ENCODE assay signal across 8 cellular contexts in the genomic region with DNA sequence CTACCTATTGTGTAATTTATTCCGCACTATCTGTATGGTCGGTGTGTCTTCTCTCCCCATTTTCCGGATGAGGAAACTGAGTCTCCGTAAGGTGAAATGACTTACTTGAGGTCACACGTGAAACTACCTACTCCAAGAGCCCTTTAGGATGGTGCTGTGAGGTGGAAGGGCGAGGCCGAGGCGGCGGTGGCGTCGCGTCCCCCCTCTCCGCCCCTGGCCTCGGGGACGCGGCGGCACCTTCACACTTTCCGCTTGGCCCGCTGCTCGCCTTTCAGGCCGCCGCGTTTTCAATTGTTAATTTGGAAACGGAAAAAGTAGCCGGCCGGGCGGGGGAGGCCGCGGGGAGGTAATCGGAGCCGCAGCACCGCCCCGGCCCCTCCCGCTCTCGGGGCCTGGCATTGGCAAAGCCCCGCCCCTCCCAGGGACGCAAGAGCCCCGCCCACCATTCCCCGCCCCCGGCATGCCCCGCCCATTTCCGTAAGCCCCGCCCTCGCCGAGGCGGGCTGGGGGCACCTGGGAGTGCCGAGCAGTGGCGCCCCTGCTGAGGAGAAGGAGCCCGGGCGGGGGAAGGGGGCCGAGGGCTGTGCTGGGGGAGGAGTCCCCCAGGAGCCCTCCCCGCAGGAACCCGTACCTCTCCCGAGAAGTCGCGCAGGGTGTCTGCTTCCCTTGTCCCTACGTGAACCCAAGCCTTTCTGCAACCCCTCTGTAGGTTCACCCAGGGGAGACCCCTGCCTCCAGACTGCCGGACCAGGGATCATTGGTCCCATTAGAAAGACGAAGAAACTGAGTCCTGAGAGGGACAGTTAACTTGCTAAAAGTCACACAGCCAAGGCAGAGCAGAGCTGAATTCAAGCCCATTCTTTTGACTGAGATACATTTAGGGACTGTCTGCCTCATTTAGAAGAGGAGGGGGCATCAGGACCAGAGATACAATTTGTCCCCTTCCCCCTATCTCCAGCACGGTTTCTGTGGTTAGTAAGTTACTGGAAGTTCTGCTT. TPM values are rescaled to one million over a fixed set of nuclear protein-coding genes. Genes with fewer than 3 reads are reported as not detected.
DNase-seq lines count a peak whose midpoint lies in the region; ATAC-seq and TF ChIP-seq lines count a peak whose summit lies in the region.

No MANE protein-coding gene starts in this region.

- H3K27ac ChIP-seq in BLaER1: peak overlapping the region; percentile 69
- H3K27ac ChIP-seq in coronary artery: peak overlapping the region; percentile 78 to 91
- H3K27ac ChIP-seq in liver (ENCODE audit: low read depth in 1 of 2, low read length in 2 of 2): peak overlapping the region; percentile 52 to 64

- H3K36me3 ChIP-seq in BLaER1 (no peaks in the 10 kb centered on the region), liver (ENCODE audit: control insufficient read depth in 4 of 4, insufficient read depth in 3 of 4, low read depth in 1 of 4, low read length in 3 of 4) (no peaks in the 10 kb centered on the region)

- TF ChIP-seq RAD21 in liver (IDR thresholded peaks at IDR 0.05): peak in 1 of 2 donors; percentile 19

- no peaks in the 10 kb centered on the region for H3K27me3 ChIP-seq in BLaER1
- no peaks in the 10 kb centered on the region for H3K27me3 ChIP-seq in liver (ENCODE audit: control insufficient read depth in 4 of 4, insufficient read depth in 4 of 4, low read length in 3 of 4)

- H3K36me3 Mint-ChIP-seq in activated CD4-positive, alpha-beta T cell treated with anti-CD3 and anti-CD28 coated beads for 36 hours (ENCODE audit: low read depth): no peaks in the 10 kb centered on the region

- CTCF ChIA-PET in activated CD4-positive, alpha-beta T cell treated with anti-CD3 and anti-CD28 coated beads for 36 hours (lab: Charles Lee): interaction anchor here (0.8 kb wide), 1 partner anchor 38 kb away, joined by 4 read pairs; no protein-coding TSS in a partner anchor

- H3K9ac ChIP-seq in BLaER1 (peak overlapping the region; percentile 71; the same call in 1 of the 2 replicates), liver (ENCODE audit: low read depth in 1 of 2, low read length in 2 of 2) (peak overlapping the region; percentile 23 to 28)

- no peak for TF ChIP-seq CTCF in coronary artery (IDR thresholded peaks at IDR 0.05)
- no peak for TF ChIP-seq CTCF in liver (IDR thresholded peaks at IDR 0.05; ENCODE audit: low read depth, low read length, missing input control)

- peak overlapping the region; percentile 91 for H3K4me2 ChIP-seq in BLaER1

- no peaks in the 10 kb centered on the region for H3K9me3 ChIP-seq in BLaER1
- H3K9me3 ChIP-seq in liver (ENCODE audit: control insufficient read depth in 4 of 4, low read length in 3 of 4): no peaks in the 10 kb centered on the region

- ATAC-seq in GM21576 (IDR thresholded peaks at IDR 0.05; ENCODE audit: unreplicated experiment): peak; percentile 50
- peak; percentile 95 for ATAC-seq in activated CD4-positive, alpha-beta T cell treated with anti-CD3 and anti-CD28 coated beads for 36 hours

- DNase-seq in NCI-H128 (lab: John Stamatoyannopoulos, UW; ENCODE audit: unreplicated experiment): peak; percentile 50
- DNase-seq in activated CD4-positive, alpha-beta T cell treated with anti-CD3 and anti-CD28 coated beads for 36 hours: peak; percentile 93
- DNase-seq in coronary artery (ENCODE audit: low spot score): peak; percentile 89
- DNase-seq in stimulated activated CD4-positive, alpha-beta T cell treated with anti-CD3 and anti-CD28 coated beads, Interleukin-4, amount 100 ng/mL, for 1 hour: peak; percentile 83
- DNase-seq in middle frontal gyrus (ENCODE audit: extremely low spot score, low spot score): no peak

- H3K27ac Mint-ChIP-seq in activated CD4-positive, alpha-beta T cell treated with anti-CD3 and anti-CD28 coated beads for 36 hours: no peak overlapping the region

- peaks cover 61% of the 10 kb centered on the region for H3K4me1 ChIP-seq in BLaER1
- peaks cover 7 to 16% (median 12%) of the 10 kb centered on the region in 4 donors for H3K4me1 ChIP-seq in liver (ENCODE audit: control insufficient read depth in 4 of 4, insufficient read depth in 4 of 4, low read length in 3 of 4)

- intact Hi-C loops in activated CD4-positive, alpha-beta T cell treated with anti-CD3 and anti-CD28 coated beads for 36 hours (cut with DNase I, micrococcal nuclease): loop anchor here (1.0 kb wide), 5 partner anchors 16 to 177 kb away; a partner anchor contains a TSS

- POLR2A ChIA-PET in activated CD4-positive, alpha-beta T cell treated with anti-CD3 and anti-CD28 coated beads for 36 hours (lab: Charles Lee): no interaction called here

- H3K4me1 Mint-ChIP-seq in activated CD4-positive, alpha-beta T cell treated with anti-CD3 and anti-CD28 coated beads for 36 hours: peaks cover 24% of the 10 kb centered on the region

- peaks cover 16% of the 10 kb centered on the region for H4K20me1 ChIP-seq in BLaER1

- H3K4me3 ChIP-seq in BLaER1 (peak overlapping the region; percentile 64), coronary artery (peak overlapping the region; percentile 75), liver (ENCODE audit: low read depth in 1 of 3, low read length in 3 of 3) (peak overlapping the region; percentile 14 to 38 (median 36))

- peak overlapping the region; percentile 48 for H3K4me3 Mint-ChIP-seq in activated CD4-positive, alpha-beta T cell treated with anti-CD3 and anti-CD28 coated beads for 36 hours

- no peaks in the 10 kb centered on the region for H3K9me3 Mint-ChIP-seq in activated CD4-positive, alpha-beta T cell treated with anti-CD3 and anti-CD28 coated beads for 36 hours (ENCODE audit: low read depth)

- no peaks in the 10 kb centered on the region for H3K27me3 Mint-ChIP-seq in activated CD4-positive, alpha-beta T cell treated with anti-CD3 and anti-CD28 coated beads for 36 hours

- 22% methylated on average over 60 of the region's 60 CpGs for WGBS in liver

TF ChIP-seq in liver, 16 proteins besides CTCF, POLR2A, EP300 and RAD21:
- TF ChIP-seq SP1 (IDR thresholded peaks at IDR 0.05) (peak; percentile 29), GABPA (IDR thresholded peaks at IDR 0.05 in 1 of 2, conservative IDR thresholded peaks at IDR 0.05 in 1 of 2) (peak in 1 of 2 donors; percentile 12)
- TF ChIP-seq, protein P1, sequence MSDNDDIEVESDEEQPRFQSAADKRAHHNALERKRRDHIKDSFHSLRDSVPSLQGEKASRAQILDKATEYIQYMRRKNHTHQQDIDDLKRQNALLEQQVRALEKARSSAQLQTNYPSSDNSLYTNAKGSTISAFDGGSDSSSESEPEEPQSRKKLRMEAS (IDR thresholded peaks at IDR 0.05): no peak

RNA-seq across cellular contexts. Expression of a gene that starts 18.8 kb away (rescaled TPM):
- under 1 TPM; 0.43 to 0.58 TPM for total RNA-seq in activated CD4-positive, alpha-beta T cell treated with anti-CD3 and anti-CD28 coated beads for 36 hours
- 1 to 10 TPM in 1 of 2 donors, under 1 TPM in 1; 0.33 to 2.1 TPM for total RNA-seq in liver
- polyA plus RNA-seq in liver: under 1 TPM; 0.10 to 0.20 TPM

RNA-seq across cellular contexts. Expression of a gene that starts 59.8 kb away (rescaled TPM):
- total RNA-seq in activated CD4-positive, alpha-beta T cell treated with anti-CD3 and anti-CD28 coated beads for 36 hours: 1 to 10 TPM; 1.6 to 3.0 TPM
- total RNA-seq in liver: 1 to 10 TPM; 1.4 to 6.2 TPM
- polyA plus RNA-seq in liver: 1 to 10 TPM; 4.2 to 9.9 TPM
